In the genomic region with DNA sequence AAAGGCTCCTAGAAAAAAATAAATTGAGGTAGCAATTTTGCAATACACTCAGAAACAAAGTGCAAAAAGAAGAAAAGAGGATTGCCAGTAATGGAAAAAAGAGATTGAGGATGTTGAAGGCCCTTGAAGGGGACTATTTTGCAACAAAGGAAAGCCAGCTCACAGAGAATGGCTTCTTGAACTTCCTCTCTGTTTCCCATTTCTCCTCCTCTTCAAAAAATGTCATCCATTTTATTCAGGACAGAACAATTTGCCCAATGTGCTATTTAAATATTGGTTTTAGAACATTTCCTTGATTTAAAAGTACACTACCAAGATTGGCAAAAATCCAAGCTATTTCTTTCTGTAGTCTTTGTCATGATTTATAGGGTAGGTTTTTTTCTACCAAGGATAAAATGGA, we compare ENCODE assay signal across 1 cellular context.
TF ChIP-seq lines count a peak whose summit lies in the region.

No MANE protein-coding gene starts in this region.

TF ChIP-seq in HCT116, 20 proteins besides CTCF, POLR2A, EP300 and RAD21 (continued from another document):
- TF ChIP-seq, protein P1, sequence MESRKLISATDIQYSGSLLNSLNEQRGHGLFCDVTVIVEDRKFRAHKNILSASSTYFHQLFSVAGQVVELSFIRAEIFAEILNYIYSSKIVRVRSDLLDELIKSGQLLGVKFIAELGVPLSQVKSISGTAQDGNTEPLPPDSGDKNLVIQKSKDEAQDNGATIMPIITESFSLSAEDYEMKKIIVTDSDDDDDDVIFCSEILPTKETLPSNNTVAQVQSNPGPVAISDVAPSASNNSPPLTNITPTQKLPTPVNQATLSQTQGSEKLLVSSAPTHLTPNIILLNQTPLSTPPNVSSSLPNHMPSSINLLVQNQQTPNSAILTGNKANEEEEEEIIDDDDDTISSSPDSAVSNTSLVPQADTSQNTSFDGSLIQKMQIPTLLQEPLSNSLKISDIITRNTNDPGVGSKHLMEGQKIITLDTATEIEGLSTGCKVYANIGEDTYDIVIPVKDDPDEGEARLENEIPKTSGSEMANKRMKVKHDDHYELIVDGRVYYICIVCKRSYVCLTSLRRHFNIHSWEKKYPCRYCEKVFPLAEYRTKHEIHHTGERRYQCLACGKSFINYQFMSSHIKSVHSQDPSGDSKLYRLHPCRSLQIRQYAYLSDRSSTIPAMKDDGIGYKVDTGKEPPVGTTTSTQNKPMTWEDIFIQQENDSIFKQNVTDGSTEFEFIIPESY (IDR thresholded peaks at IDR 0.05; ENCODE audit: extremely low read depth, insufficient replicate concordance, low read length), result no peak
- TF ChIP-seq JUND (IDR thresholded peaks at IDR 0.05), result no peak
